In the genomic region with DNA sequence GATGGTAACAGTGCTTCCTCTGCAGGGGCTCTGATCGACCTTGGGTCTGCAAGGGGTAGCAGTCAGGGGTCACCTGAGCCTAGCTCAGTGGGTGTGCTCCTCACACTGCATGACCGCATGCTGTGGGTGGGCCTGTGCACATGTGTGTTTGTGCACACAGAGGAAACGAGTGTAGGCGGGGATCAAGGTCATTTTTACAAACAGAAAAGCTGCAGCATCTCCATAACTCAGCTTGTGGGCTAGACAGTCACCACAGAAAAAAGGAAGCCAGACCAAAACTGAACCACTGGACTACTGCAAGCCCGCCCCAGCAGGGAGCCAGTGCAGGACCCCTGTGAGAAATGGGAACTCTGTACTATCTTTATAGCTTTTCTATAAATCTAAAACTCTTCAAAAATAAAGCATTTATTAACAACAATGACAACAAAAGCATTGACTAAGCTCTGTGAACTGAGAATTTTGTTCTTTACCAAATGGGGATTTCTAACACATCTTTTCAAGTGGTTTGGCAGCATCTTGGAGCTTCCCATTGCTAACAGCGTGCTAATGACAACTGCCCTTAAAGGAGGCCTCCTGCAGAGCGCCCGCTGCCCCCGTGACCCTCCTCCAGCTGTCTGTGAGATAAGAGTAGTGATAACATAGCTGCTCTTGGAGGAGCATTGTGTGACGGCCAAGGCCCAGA, we compare ENCODE assay signal across 8 cellular contexts. TPM values are rescaled to one million over a fixed set of nuclear protein-coding genes. Genes with fewer than 3 reads are reported as not detected.
DNase-seq lines count a peak whose midpoint lies in the region; ATAC-seq lines count a peak whose summit lies in the region.

No MANE protein-coding gene starts in this region.

- peaks cover 49% of the 10 kb centered on the region for H3K4me1 Mint-ChIP-seq in activated CD4-positive, alpha-beta T cell treated with anti-CD3 and anti-CD28 coated beads, Interleukin-2, amount 10 ng/mL, durations not matched to agents 7 days and 5 days
- H3K4me1 Mint-ChIP-seq in stimulated activated effector memory CD8-positive, alpha-beta T cell treated with anti-CD3 and anti-CD28 coated beads, Interleukin-12 subunit alpha, Interleukin-12 subunit beta, amount 100 ng/mL, for 72 hours, result peaks cover 14% of the 10 kb centered on the region
- peaks cover 0 to 39% (median 9%) of the 10 kb centered on the region in 7 donors for H3K4me1 Mint-ChIP-seq in naive thymus-derived CD4-positive, alpha-beta T cell

- intact Hi-C loops in naive thymus-derived CD4-positive, alpha-beta T cell (cut with micrococcal nuclease), result loop anchor here (5.0 kb wide), 5 partner anchors 202 to 762 kb away; partner anchors contain the start of genes DTL (in 1 of the 2), INTS7 (in 1 of the 2) and PPP2R5A (in 1 of the 2)

- no peak overlapping the region for H3K27ac ChIP-seq in naive thymus-derived CD4-positive, alpha-beta T cell (ENCODE audit: low read depth, low read length)

- H3K4me1 ChIP-seq in naive thymus-derived CD4-positive, alpha-beta T cell (ENCODE audit: control insufficient read depth in 2 of 2, insufficient read depth in 2 of 2, low read length in 2 of 2), result peaks cover 4 to 16% of the 10 kb centered on the region in 2 donors

- peak overlapping the region; percentile 5 for H3K27ac Mint-ChIP-seq in activated CD4-positive, alpha-beta T cell treated with anti-CD3 and anti-CD28 coated beads, Interleukin-2, amount 10 ng/mL, durations not matched to agents 7 days and 5 days
- H3K27ac Mint-ChIP-seq in stimulated activated effector memory CD8-positive, alpha-beta T cell treated with anti-CD3 and anti-CD28 coated beads, Interleukin-12 subunit alpha, Interleukin-12 subunit beta, amount 100 ng/mL, for 72 hours, result no peak overlapping the region
- H3K27ac Mint-ChIP-seq in naive thymus-derived CD4-positive, alpha-beta T cell, result peak overlapping the region in 1 of 9 donors; percentile 66

- no peaks in the 10 kb centered on the region for H3K27me3 ChIP-seq in naive thymus-derived CD4-positive, alpha-beta T cell (ENCODE audit: control insufficient read depth in 2 of 2, insufficient read depth in 2 of 2, low read length in 2 of 2)

- ATAC-seq in HG02759 (IDR thresholded peaks at IDR 0.05; ENCODE audit: unreplicated experiment), result peak; percentile 52
- ATAC-seq in stimulated activated effector memory CD8-positive, alpha-beta T cell treated with anti-CD3 and anti-CD28 coated beads, Interleukin-12 subunit alpha, Interleukin-12 subunit beta, amount 100 ng/mL, for 72 hours, result peak; percentile 65
- ATAC-seq in naive thymus-derived CD4-positive, alpha-beta T cell, result no peak

- no peak overlapping the region for H3K4me3 Mint-ChIP-seq in activated CD4-positive, alpha-beta T cell treated with anti-CD3 and anti-CD28 coated beads, Interleukin-2, amount 10 ng/mL, durations not matched to agents 7 days and 5 days
- no peak overlapping the region for H3K4me3 Mint-ChIP-seq in stimulated activated effector memory CD8-positive, alpha-beta T cell treated with anti-CD3 and anti-CD28 coated beads, Interleukin-12 subunit alpha, Interleukin-12 subunit beta, amount 100 ng/mL, for 72 hours
- H3K4me3 Mint-ChIP-seq in naive thymus-derived CD4-positive, alpha-beta T cell, result peak overlapping the region in 2 of 10 donors; percentile 33 to 60

- CTCF ChIA-PET in activated CD4-positive, alpha-beta T cell treated with anti-CD3 and anti-CD28 coated beads, Interleukin-2, amount 10 ng/mL, durations not matched to agents 7 days and 5 days (lab: Charles Lee), result interaction anchor here (0.7 to 2.0 kb wide), 4 partner anchors 10 to 761 kb away, joined by 3 to 7 read pairs (median 5); no protein-coding TSS in a partner anchor
- CTCF ChIA-PET in naive thymus-derived CD4-positive, alpha-beta T cell (lab: Charles Lee), result interaction anchor here (0.8 to 0.9 kb wide), 3 partner anchors 17 to 759 kb away, joined by 3 read pairs; no protein-coding TSS in a partner anchor

- no peak overlapping the region for H3K4me3 ChIP-seq in naive thymus-derived CD4-positive, alpha-beta T cell (ENCODE audit: low read length)

- POLR2A ChIA-PET in activated CD4-positive, alpha-beta T cell treated with anti-CD3 and anti-CD28 coated beads, Interleukin-2, amount 10 ng/mL, durations not matched to agents 7 days and 5 days (lab: Charles Lee), result no interaction called here
- POLR2A ChIA-PET in naive thymus-derived CD4-positive, alpha-beta T cell (lab: Charles Lee), result interaction anchor here (0.6 kb wide), 1 partner anchor 655 kb away, joined by 3 read pairs; no protein-coding TSS in a partner anchor

- no peaks in the 10 kb centered on the region for H3K36me3 ChIP-seq in naive thymus-derived CD4-positive, alpha-beta T cell (ENCODE audit: control insufficient read depth in 2 of 3, insufficient read depth in 3 of 3, low read length in 3 of 3)

- peaks cover 4% of the 10 kb centered on the region for H3K27me3 Mint-ChIP-seq in activated CD4-positive, alpha-beta T cell treated with anti-CD3 and anti-CD28 coated beads, Interleukin-2, amount 10 ng/mL, durations not matched to agents 7 days and 5 days
- H3K27me3 Mint-ChIP-seq in naive thymus-derived CD4-positive, alpha-beta T cell, result peaks cover 0 to 28% (median 0%) of the 10 kb centered on the region in 5 donors

- peaks cover 7% of the 10 kb centered on the region for H3K36me3 Mint-ChIP-seq in activated CD4-positive, alpha-beta T cell treated with anti-CD3 and anti-CD28 coated beads, Interleukin-2, amount 10 ng/mL, durations not matched to agents 7 days and 5 days (ENCODE audit: low read depth)
- H3K36me3 Mint-ChIP-seq in stimulated activated effector memory CD8-positive, alpha-beta T cell treated with anti-CD3 and anti-CD28 coated beads, Interleukin-12 subunit alpha, Interleukin-12 subunit beta, amount 100 ng/mL, for 72 hours, result no peaks in the 10 kb centered on the region
- peaks cover 0 to 4% (median 0%) of the 10 kb centered on the region in 5 donors for H3K36me3 Mint-ChIP-seq in naive thymus-derived CD4-positive, alpha-beta T cell

- no peaks in the 10 kb centered on the region for H3K9me3 ChIP-seq in naive thymus-derived CD4-positive, alpha-beta T cell (ENCODE audit: control insufficient read depth in 2 of 3, low read length in 3 of 3)

- peaks cover 6% of the 10 kb centered on the region for H3K9me3 Mint-ChIP-seq in activated CD4-positive, alpha-beta T cell treated with anti-CD3 and anti-CD28 coated beads, Interleukin-2, amount 10 ng/mL, durations not matched to agents 7 days and 5 days
- H3K9me3 Mint-ChIP-seq in stimulated activated effector memory CD8-positive, alpha-beta T cell treated with anti-CD3 and anti-CD28 coated beads, Interleukin-12 subunit alpha, Interleukin-12 subunit beta, amount 100 ng/mL, for 72 hours, result no peaks in the 10 kb centered on the region
- H3K9me3 Mint-ChIP-seq in naive thymus-derived CD4-positive, alpha-beta T cell, result peaks cover 0 to 1% (median 0%) of the 10 kb centered on the region in 11 donors

- no peak for DNase-seq in activated CD4-positive, alpha-beta T cell treated with anti-CD3 and anti-CD28 coated beads, Interleukin-2, amount 10 ng/mL, durations not matched to agents 7 days and 5 days
- no peak for DNase-seq in activated CD4-positive, alpha-beta T cell treated with anti-CD3 and anti-CD28 coated beads for 4 hours
- DNase-seq in NOMO-1 treated with DMSO at 0.1 percent for 48 hours (lab: John Stamatoyannopoulos, UW; ENCODE audit: unreplicated experiment), result peak; percentile 42
- no peak for DNase-seq in stimulated activated effector memory CD8-positive, alpha-beta T cell treated with anti-CD3 and anti-CD28 coated beads, Interleukin-12 subunit alpha, Interleukin-12 subunit beta, amount 100 ng/mL, for 72 hours (ENCODE audit: low spot score in 2 of 2)
- no peak for DNase-seq in NCI-H446 (lab: John Stamatoyannopoulos, UW)
- DNase-seq in T-helper 9 cell, result no peak
- DNase-seq in naive thymus-derived CD4-positive, alpha-beta T cell, result no peak

RNA-seq across cellular contexts. Expression of gene NEK2, which starts 19.9 kb away (rescaled TPM):
- 10 to 100 TPM; 49.0 to 51.9 TPM for total RNA-seq in activated CD4-positive, alpha-beta T cell treated with anti-CD3 and anti-CD28 coated beads, Interleukin-2, amount 10 ng/mL, durations not matched to agents 7 days and 5 days
- total RNA-seq in naive thymus-derived CD4-positive, alpha-beta T cell, result 10 to 100 TPM in 1 of 5 experiments, under 1 TPM in 3, not detected in 1; 0.16 to 26.5 (median 0.25) TPM
- under 1 TPM in 1 of 2 donors, not detected in 1; 0.11 TPM for polyA plus RNA-seq in naive thymus-derived CD4-positive, alpha-beta T cell
